Comparison of ENCODE assay signal across 11 cellular contexts in genomic region chr15:65532738-65533051, GRCh38. TPM values are rescaled to one million over a fixed set of nuclear protein-coding genes. Genes with fewer than 3 reads are reported as not detected.
DNase-seq lines count a peak whose midpoint lies in the region; ATAC-seq, FAIRE-seq and TF ChIP-seq lines count a peak whose summit lies in the region.
"Had no signal": no experiment of that assay in that cellular context is flagged by ENCODE, and none has a peak within 500 bp of the region (broad histone marks: within the 10 kb centered on the region; RNA-seq: fewer than 3 reads in every experiment).

No MANE protein-coding gene starts in this region.

- H3K9ac ChIP-seq in neural cell (ENCODE audit: low read length): no peak overlapping the region

- no peak for TF ChIP-seq EP300 in neural cell (conservative IDR thresholded peaks at IDR 0.05; ENCODE audit: poor library complexity, severe bottlenecking)

- H3K27me3 ChIP-seq in DOHH2 (ENCODE audit: control insufficient read depth, low read length) (no peaks in the 10 kb centered on the region), bronchial epithelial cell (ENCODE audit: control insufficient read depth, insufficient read depth, low read length) (no peaks in the 10 kb centered on the region), neural cell (ENCODE audit: insufficient read depth, low read depth, low read length) (no peaks in the 10 kb centered on the region)

- H3K9me3 ChIP-seq in DOHH2 (ENCODE audit: control insufficient read depth, insufficient read depth, low read length) (no peaks in the 10 kb centered on the region), neural cell (ENCODE audit: low read length) (no peaks in the 10 kb centered on the region)

- H3K4me3 ChIP-seq in DOHH2 (ENCODE audit: low read length) (0 out of 2 replicates have a peak overlapping the region, but pooled peaks have one; percentile 7), NB4 (ENCODE audit: low read depth, low read length) (peak overlapping the region; percentile 33), bronchial epithelial cell (ENCODE audit: low read depth, low read length) (no peak overlapping the region), neural cell (ENCODE audit: low read length) (peak overlapping the region; percentile 98)

- TF ChIP-seq RAD21 in neural cell (conservative IDR thresholded peaks at IDR 0.05): no peak

- no peak for TF ChIP-seq POLR2A in NB4 (IDR thresholded peaks at IDR 0.05; ENCODE audit: extremely low read depth, insufficient read length)

- H3K4me2 ChIP-seq in DOHH2 (ENCODE audit: low read length) (peak overlapping the region; percentile 30; the same call in 1 of the 2 replicates), neural cell (ENCODE audit: low read length) (no peak overlapping the region)

- no peak for FAIRE-seq in bronchial epithelial cell (lab: Jason Lieb, UNC)

- peaks cover 76% of the 10 kb centered on the region for H3K79me2 ChIP-seq in DOHH2 (ENCODE audit: control insufficient read depth, low read length)
- peaks cover 64% of the 10 kb centered on the region for H3K79me2 ChIP-seq in neural cell (replicated peaks; ENCODE audit: insufficient read depth, low read length)

- H3K27ac ChIP-seq in DOHH2 (ENCODE audit: low read depth, low read length) (no peak overlapping the region), neural cell (ENCODE audit: low read length) (no peak overlapping the region)

- H4K20me1 ChIP-seq in DOHH2 (ENCODE audit: control insufficient read depth, insufficient read depth, low read depth, low read length) (peaks cover 7% of the 10 kb centered on the region; the same call in 1 of the 2 replicates), neural cell (ENCODE audit: insufficient read depth) (no peaks in the 10 kb centered on the region)

- intact Hi-C loops in left ventricle myocardium superior (cut with micrococcal nuclease): no loop called here

- H3F3A ChIP-seq in DOHH2 (ENCODE audit: control insufficient read depth, insufficient read depth) (no peaks in the 10 kb centered on the region), neural cell (ENCODE audit: insufficient read depth, low read length, poor library complexity, severe bottlenecking) (no peaks in the 10 kb centered on the region)

- peaks cover 20% of the 10 kb centered on the region for H3K36me3 ChIP-seq in DOHH2 (ENCODE audit: control insufficient read depth, low read length)
- peaks cover 2% of the 10 kb centered on the region for H3K36me3 ChIP-seq in bronchial epithelial cell (ENCODE audit: control insufficient read depth, insufficient read depth, low read length)
- no peaks in the 10 kb centered on the region for H3K36me3 ChIP-seq in neural cell (ENCODE audit: insufficient read depth, low read length)

- no peaks in the 10 kb centered on the region for H3K9me2 ChIP-seq in DOHH2 (replicated peaks; ENCODE audit: control insufficient read depth, low read length)
- no peaks in the 10 kb centered on the region for H3K9me2 ChIP-seq in neural cell (ENCODE audit: insufficient read depth, low read length)

- peaks cover 29% of the 10 kb centered on the region for H3K4me1 ChIP-seq in DOHH2 (ENCODE audit: control insufficient read depth, low read length)

- DNase-seq in NB4 (ENCODE audit: low read depth): no peak
- DNase-seq in bronchial epithelial cell (ENCODE audit: low read depth): peak; percentile 85
- no peak for DNase-seq in left ventricle myocardium superior
- DNase-seq in activated CD4-positive, alpha-beta T cell treated with anti-CD3 and anti-CD28 coated beads for 4 hours: no peak
- DNase-seq: GDM1, NCI-H1694 treated with DMSO at 0.1 percent for 48 hours, T-helper 17 cell had no signal

- H2AFZ ChIP-seq in neural cell (ENCODE audit: low read depth, low read length): no peak overlapping the region

- TF ChIP-seq CTCF in DOHH2 (IDR thresholded peaks at IDR 0.05; ENCODE audit: low read depth, low read length, poor library complexity, severe bottlenecking) (no peak), NB4 (IDR thresholded peaks at IDR 0.05; ENCODE audit: low read depth, low read length) (no peak), bronchial epithelial cell (IDR thresholded peaks at IDR 0.05; ENCODE audit: insufficient read depth, low read length, severe bottlenecking) (no peak), neural cell (IDR thresholded peaks at IDR 0.05; ENCODE audit: poor library complexity, severe bottlenecking) (no peak)

- ATAC-seq in GM21737 (IDR thresholded peaks at IDR 0.05; ENCODE audit: unreplicated experiment) (no peak), left ventricle myocardium superior (no peak), GM18519 (IDR thresholded peaks at IDR 0.05; ENCODE audit: low FRiP score, unreplicated experiment) (no peak)
- ATAC-seq: T-helper 17 cell had no signal

TF ChIP-seq in neural cell, 6 proteins besides CTCF, POLR2A, EP300 and RAD21:
- no peak for TF ChIP-seq TAF1 (IDR thresholded peaks at IDR 0.05; ENCODE audit: low read depth)
- TF ChIP-seq EZH2 (IDR thresholded peaks at IDR 0.05; ENCODE audit: borderline replicate concordance, insufficient read depth, low read length, poor library complexity, severe bottlenecking): no peak
- TF ChIP-seq POLR2AphosphoS5 (IDR thresholded peaks at IDR 0.05): no peak
- no peak for TF ChIP-seq SMC3 (conservative IDR thresholded peaks at IDR 0.05; ENCODE audit: poor library complexity)
- TF ChIP-seq REST (IDR thresholded peaks at IDR 0.05; ENCODE audit: borderline replicate concordance): no peak
- no peak for TF ChIP-seq MXI1 (conservative IDR thresholded peaks at IDR 0.05; ENCODE audit: poor library complexity, severe bottlenecking)

RNA-seq across cellular contexts. Expression of gene HACD3, which starts 2.4 kb away (rescaled TPM):
- 29.2 and 60.8 TPM in 2 replicates for total RNA-seq in bronchial epithelial cell
- 170 and 177 TPM in 2 replicates for polyA plus RNA-seq in neural cell
- polyA minus RNA-seq in neural cell: 175 and 187 TPM in 2 replicates
- 10.9 TPM for total RNA-seq in left ventricle myocardium superior

RNA-seq across cellular contexts. Expression of gene DPP8, which starts 15.2 kb away (rescaled TPM):
- total RNA-seq in bronchial epithelial cell: 28.4 and 41.9 TPM in 2 replicates
- 18.0 and 18.6 TPM in 2 replicates for polyA plus RNA-seq in neural cell
- polyA minus RNA-seq in neural cell: 47.7 and 52.9 TPM in 2 replicates
- 36.5 TPM for total RNA-seq in left ventricle myocardium superior
